ENCODE assay signal across 2 cellular contexts in genomic region chr17:57454729-57455062, GRCh38.
TF ChIP-seq lines count a peak whose summit lies in the region.

No MANE protein-coding gene starts in this region.

TF ChIP-seq in A549, 52 proteins besides CTCF, POLR2A, EP300 and RAD21 (continued from another document):
- TF ChIP-seq ATOH8 (CRISPR knock-in tag; IDR thresholded peaks at IDR 0.05; ENCODE audit: low read depth) (no peak), POLR2AphosphoS2 (conservative IDR thresholded peaks at IDR 0.05; ENCODE audit: low read length) (no peak), MAX (IDR thresholded peaks at IDR 0.05) (no peak), NPAS2 (CRISPR knock-in tag; IDR thresholded peaks at IDR 0.05; ENCODE audit: borderline replicate concordance) (no peak), FOXS1 (CRISPR knock-in tag; IDR thresholded peaks at IDR 0.05) (no peak), CEBPB (IDR thresholded peaks at IDR 0.05) (no peak)

TF ChIP-seq in GM23338, 12 proteins besides CTCF, POLR2A, EP300 and RAD21 (continued from another document):
- no peak for TF ChIP-seq ZNF462 (CRISPR knock-in tag; IDR thresholded peaks at IDR 0.05)
- no peak for TF ChIP-seq EZH2 (IDR thresholded peaks at IDR 0.05; ENCODE audit: low read depth, unreplicated experiment)
- TF ChIP-seq CREB1 (CRISPR knock-in tag; IDR thresholded peaks at IDR 0.05; ENCODE audit: low read depth) = no peak
- no peak for TF ChIP-seq ZNF114 (CRISPR knock-in tag; IDR thresholded peaks at IDR 0.05)
- TF ChIP-seq EZH2phosphoT487 (IDR thresholded peaks at IDR 0.05; ENCODE audit: unreplicated experiment) = no peak
- no peak for TF ChIP-seq POLR2AphosphoS5 (IDR thresholded peaks at IDR 0.05; ENCODE audit: low read depth)
- no peak for TF ChIP-seq REST (IDR thresholded peaks at IDR 0.05; ENCODE audit: unreplicated experiment)
- no peak for TF ChIP-seq ZNF331 (CRISPR knock-in tag; IDR thresholded peaks at IDR 0.05; ENCODE audit: low read depth)
